ENCODE assay signal across 8 cellular contexts in the genomic region with DNA sequence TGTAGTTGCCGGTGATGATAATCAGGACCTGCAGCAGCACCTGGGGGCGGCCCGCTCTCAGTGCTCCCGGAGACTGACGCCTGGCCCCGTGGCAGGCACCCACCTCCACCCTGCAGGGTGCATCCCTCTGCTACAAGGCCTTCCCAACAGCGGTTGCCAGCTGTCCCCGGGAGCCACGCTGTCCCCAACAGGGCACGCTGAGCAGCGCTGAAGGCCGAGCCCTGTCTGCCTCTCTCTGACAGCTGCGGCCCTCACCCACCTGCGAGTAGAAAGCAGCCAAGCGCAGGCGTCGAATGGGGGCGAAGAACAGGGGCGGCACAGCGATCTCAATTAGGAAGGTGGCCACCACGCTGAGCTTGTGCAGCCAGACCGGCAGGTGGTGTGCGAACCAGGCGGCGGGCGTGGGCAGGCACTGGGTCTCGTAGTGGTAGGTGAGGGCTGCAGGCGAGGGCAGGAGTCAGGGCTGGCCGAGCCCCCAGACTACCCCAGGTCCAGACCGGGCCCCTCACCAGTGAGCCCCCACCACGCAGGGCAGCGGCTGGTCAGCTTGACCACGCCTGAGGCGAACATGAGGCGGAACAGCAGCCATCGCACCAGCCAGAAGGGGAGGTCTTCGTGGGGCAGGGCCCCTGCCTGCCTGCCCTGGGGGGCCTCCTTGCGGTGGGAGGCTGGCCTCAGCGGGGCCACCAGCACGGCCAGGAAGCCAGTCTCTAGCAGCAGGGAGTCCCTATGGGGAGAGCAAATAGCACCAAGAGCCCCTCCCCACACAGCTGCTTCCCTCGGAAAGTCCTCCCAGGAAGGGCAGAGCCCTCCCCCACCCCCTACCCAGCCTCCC. TPM values are rescaled to one million over a fixed set of nuclear protein-coding genes. Genes with fewer than 3 reads are reported as not detected.
DNase-seq lines count a peak whose midpoint lies in the region; TF ChIP-seq lines count a peak whose summit lies in the region.
"Had no signal": no experiment of that assay in that cellular context is flagged by ENCODE, and none has a peak within 500 bp of the region (broad histone marks: within the 10 kb centered on the region; RNA-seq: fewer than 3 reads in every experiment).

No MANE protein-coding gene starts in this region.

- H4K20me1 ChIP-seq in DOHH2 (ENCODE audit: control insufficient read depth, insufficient read depth, low read depth, low read length), result peaks cover 10% of the 10 kb centered on the region; the same call in 1 of the 2 replicates

- no peaks in the 10 kb centered on the region for H3K9me3 ChIP-seq in DOHH2 (ENCODE audit: control insufficient read depth, insufficient read depth, low read length)
- H3K9me3 ChIP-seq in WERI-Rb-1 (ENCODE audit: severe bottlenecking), result no peaks in the 10 kb centered on the region
- no peaks in the 10 kb centered on the region for H3K9me3 ChIP-seq in muscle layer of duodenum (ENCODE audit: control insufficient read depth in 1 of 2, low read length in 2 of 2)

- DNase-seq in WERI-Rb-1, result no peak
- DNase-seq in hepatic stellate cell (ENCODE audit: low spot score), result no peak
- DNase-seq in DMS114 treated with DMSO at 0.1 percent for 48 hours (lab: John Stamatoyannopoulos, UW; ENCODE audit: unreplicated experiment), result no peak
- no peak for DNase-seq in mucosa of gallbladder (ENCODE audit: low spot score)
- DNase-seq: activated CD4-positive, CD25-positive, alpha-beta regulatory T cell had no signal

- H3K36me3 ChIP-seq in DOHH2 (ENCODE audit: control insufficient read depth, low read length), result peaks cover 48% of the 10 kb centered on the region
- peaks cover 50% of the 10 kb centered on the region for H3K36me3 ChIP-seq in WERI-Rb-1
- peaks cover 0 to 23% of the 10 kb centered on the region in 2 donors for H3K36me3 ChIP-seq in muscle layer of duodenum (ENCODE audit: control insufficient read depth in 1 of 2, insufficient read depth in 2 of 2, low read length in 2 of 2)

- no peak for TF ChIP-seq CTCF in DOHH2 (IDR thresholded peaks at IDR 0.05; ENCODE audit: low read depth, low read length, poor library complexity, severe bottlenecking)
- no peak for TF ChIP-seq CTCF in WERI-Rb-1 (IDR thresholded peaks at IDR 0.05; ENCODE audit: low read depth, low read length)

- H3K4me1 ChIP-seq in DOHH2 (ENCODE audit: control insufficient read depth, low read length) (peaks cover 19% of the 10 kb centered on the region), muscle layer of duodenum (ENCODE audit: control insufficient read depth in 1 of 2, insufficient read depth in 2 of 2, low read length in 2 of 2) (peaks cover 0 to 26% of the 10 kb centered on the region in 2 donors)

- H3K4me2 ChIP-seq in DOHH2 (ENCODE audit: low read length), result peak overlapping the region; percentile 99

- H3K27me3 ChIP-seq in DOHH2 (ENCODE audit: control insufficient read depth, low read length) (no peaks in the 10 kb centered on the region), WERI-Rb-1 (ENCODE audit: insufficient read depth, low read depth, severe bottlenecking) (no peaks in the 10 kb centered on the region), muscle layer of duodenum (ENCODE audit: low read depth, low read length) (no peaks in the 10 kb centered on the region)

- H3F3A ChIP-seq in DOHH2 (ENCODE audit: control insufficient read depth, insufficient read depth), result no peaks in the 10 kb centered on the region

- H3K79me2 ChIP-seq in DOHH2 (ENCODE audit: control insufficient read depth, low read length), result peaks cover 58% of the 10 kb centered on the region

- H3K9me2 ChIP-seq in DOHH2 (replicated peaks; ENCODE audit: control insufficient read depth, low read length), result no peaks in the 10 kb centered on the region

- H3K27ac ChIP-seq in DOHH2 (ENCODE audit: low read depth, low read length) (no peak overlapping the region), WERI-Rb-1 (peak overlapping the region; percentile 43), muscle layer of duodenum (ENCODE audit: low read length) (no peak overlapping the region)

- H3K4me3 ChIP-seq in DOHH2 (ENCODE audit: low read length) (peak overlapping the region; percentile 100), WERI-Rb-1 (ENCODE audit: low read depth, low read length) (no peak overlapping the region; the same call in 1 of the 2 replicates), muscle layer of duodenum (ENCODE audit: low read depth in 1 of 2, low read length in 2 of 2) (peak overlapping the region; percentile 90 to 99)

RNA-seq across cellular contexts. Expression of gene LMF2, which starts 1.5 kb away (rescaled TPM):
- total RNA-seq in mucosa of gallbladder, result 89.1 TPM

RNA-seq across cellular contexts. Expression of gene NCAPH2, which starts 2.0 kb away (rescaled TPM):
- total RNA-seq in mucosa of gallbladder, result 35.2 TPM

RNA-seq across cellular contexts. Expression of gene MIOX, which starts 19.3 kb away (rescaled TPM):
- total RNA-seq in mucosa of gallbladder, result 1.6 TPM
- total RNA-seq: myocyte had no signal

RNA-seq across cellular contexts. Expression of gene SCO2, which starts 19.4 kb away (rescaled TPM):
- total RNA-seq in mucosa of gallbladder, result 1.3 TPM

RNA-seq across cellular contexts. Expression of gene TYMP, which starts 23.8 kb away (rescaled TPM):
- 34.8 TPM for total RNA-seq in mucosa of gallbladder
